ENCODE assay signal across 7 cellular contexts in the genomic region with DNA sequence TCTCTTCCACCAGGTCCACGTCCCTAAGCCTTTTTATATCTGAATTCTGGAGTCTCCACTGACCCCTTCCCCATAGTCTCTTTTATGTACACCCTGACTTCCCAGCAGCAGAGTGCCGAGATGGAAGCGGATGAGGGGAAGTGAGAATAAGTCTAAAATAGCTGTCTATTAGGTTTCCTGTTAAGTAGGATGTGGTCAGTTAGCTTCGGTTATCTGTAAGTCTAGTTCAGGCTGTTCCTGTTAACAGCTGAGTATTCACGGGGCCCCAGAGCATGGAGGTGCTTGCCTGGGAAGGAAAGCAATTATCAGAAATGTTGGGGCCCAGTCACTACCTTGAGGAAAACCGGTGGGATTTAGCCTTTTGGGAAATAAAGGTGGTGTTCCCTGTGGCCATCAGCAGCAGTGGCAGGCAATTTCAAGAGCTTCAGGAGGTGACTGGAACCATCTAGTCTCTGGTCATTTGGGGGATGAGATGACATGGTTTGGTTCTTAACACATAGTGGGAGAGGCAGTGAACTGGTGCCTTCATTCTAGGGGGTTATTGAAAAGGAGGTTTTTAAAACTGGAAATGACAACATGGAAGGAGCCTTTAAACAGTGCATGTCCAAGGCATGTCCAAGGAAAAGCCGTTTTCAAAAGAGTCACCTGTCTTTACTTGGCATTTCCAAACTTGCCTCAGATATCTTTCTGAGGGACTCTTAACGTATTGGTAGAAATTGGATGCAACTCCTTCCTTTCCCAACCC. TPM values are rescaled to one million over a fixed set of nuclear protein-coding genes. Genes with fewer than 3 reads are reported as not detected.
DNase-seq lines count a peak whose midpoint lies in the region; ATAC-seq and TF ChIP-seq lines count a peak whose summit lies in the region.

No MANE protein-coding gene starts in this region.

- H3K36me3 ChIP-seq in uterus, result no peaks in the 10 kb centered on the region

- intact Hi-C loops in uterus (cut with DNase I; ENCODE audit: low total_unique reads), result no loop called here

- no peaks in the 10 kb centered on the region for H3K9me3 ChIP-seq in uterus

- H3K4me1 ChIP-seq in uterus, result no peaks in the 10 kb centered on the region

- TF ChIP-seq POLR2A in erythroblast (IDR thresholded peaks at IDR 0.05; ENCODE audit: low read length), result no peak
- no peak for TF ChIP-seq POLR2A in uterus (IDR thresholded peaks at IDR 0.05)

- no peak for TF ChIP-seq CTCF in uterus (IDR thresholded peaks at IDR 0.05)

- no peaks in the 10 kb centered on the region for H3K27me3 ChIP-seq in uterus

- no peak overlapping the region for H3K4me3 ChIP-seq in uterus

- no peak overlapping the region for H3K27ac ChIP-seq in uterus

- ATAC-seq in GM19035 (IDR thresholded peaks at IDR 0.05; ENCODE audit: unreplicated experiment) (peak; percentile 92), HG02938 (IDR thresholded peaks at IDR 0.05; ENCODE audit: unreplicated experiment) (peak; percentile 96)

- DNase-seq in OCI-M1 (lab: John Stamatoyannopoulos, UW) (peak; percentile 39), erythroblast (lab: John Stamatoyannopoulos, UW) (peak; percentile 63 to 70), EL (no peak), kidney glomerular epithelial cell (lab: John Stamatoyannopoulos, UW) (no peak), uterus (no peak)

RNA-seq across cellular contexts. Expression of a gene that starts 21.8 kb away (rescaled TPM):
- 10 to 100 TPM; 21.0 to 82.1 (median 58.7) TPM for total RNA-seq in uterus

Comparison
In these comparisons a context has a peak if more than half of its experiments do, and no peak if none do; other contexts are left out.
1. DNase-seq: peak in OCI-M1 (single experiment) and erythroblast (2 of 2); none in EL (single experiment), kidney glomerular epithelial cell (single experiment) and uterus (0 of 2).